In genomic region chr22:24894220-24894975, GRCh38 we compare ENCODE assay signal across 1 cellular context.
TF ChIP-seq lines count a peak whose summit lies in the region.

No MANE protein-coding gene starts in this region.

TF ChIP-seq in HepG2, 621 proteins besides CTCF, POLR2A, EP300 and RAD21 (continued from another document and continues in another):
- TF ChIP-seq PRDM4 (CRISPR knock-in tag; IDR thresholded peaks at IDR 0.05; ENCODE audit: borderline replicate concordance) (no peak), POLR2AphosphoS5 (IDR thresholded peaks at IDR 0.05; ENCODE audit: low read depth, low read length) (no peak), HIVEP1 (CRISPR knock-in tag; IDR thresholded peaks at IDR 0.05) (no peak), UBTF (CRISPR knock-in tag; IDR thresholded peaks at IDR 0.05) (peak; percentile 52), NRL (CRISPR knock-in tag; IDR thresholded peaks at IDR 0.05; ENCODE audit: borderline replicate concordance) (no peak), SOX13 (IDR thresholded peaks at IDR 0.05) (no peak), SOX13 (CRISPR knock-in tag; conservative IDR thresholded peaks at IDR 0.05 in 1 of 2, IDR thresholded peaks at IDR 0.05 in 1 of 2) (peak in 1 of 2 experiments; percentile 53; a peak in 2 of 4 replicates), IRF9 (CRISPR knock-in tag; IDR thresholded peaks at IDR 0.05; ENCODE audit: borderline replicate concordance) (peak; percentile 28; the same call in 1 of the 2 replicates), KDM1A (CRISPR knock-in tag; IDR thresholded peaks at IDR 0.05) (no peak), ZNF850 (CRISPR knock-in tag; conservative IDR thresholded peaks at IDR 0.05) (no peak), ZFP82 (CRISPR knock-in tag; IDR thresholded peaks at IDR 0.05; ENCODE audit: borderline replicate concordance) (no peak), ZNF34 (CRISPR knock-in tag; IDR thresholded peaks at IDR 0.05; ENCODE audit: borderline replicate concordance) (no peak), HNF4A (CRISPR knock-in tag; IDR thresholded peaks at IDR 0.05) (0 out of 2 replicates have a peak, but pooled peaks have one; percentile 12), MIXL1 (CRISPR knock-in tag; IDR thresholded peaks at IDR 0.05) (peak; percentile 48; the same call in 1 of the 2 replicates), ZNF773 (CRISPR knock-in tag; IDR thresholded peaks at IDR 0.05; ENCODE audit: borderline replicate concordance) (no peak), ZFP37 (CRISPR knock-in tag; IDR thresholded peaks at IDR 0.05; ENCODE audit: borderline replicate concordance) (peak; percentile 47; the same call in 1 of the 2 replicates), RFX3 (CRISPR knock-in tag; IDR thresholded peaks at IDR 0.05) (no peak), ZBTB39 (CRISPR knock-in tag; IDR thresholded peaks at IDR 0.05) (no peak), ZNF512 (CRISPR knock-in tag; IDR thresholded peaks at IDR 0.05) (no peak), ZHX1 (CRISPR knock-in tag; IDR thresholded peaks at IDR 0.05; ENCODE audit: low read depth) (no peak), NFYB (CRISPR knock-in tag; IDR thresholded peaks at IDR 0.05) (no peak), ZNF772 (CRISPR knock-in tag; IDR thresholded peaks at IDR 0.05) (peak; percentile 29; the same call in 1 of the 2 replicates), BRF2 (CRISPR knock-in tag; IDR thresholded peaks at IDR 0.05) (no peak), ZSCAN5A (CRISPR knock-in tag; IDR thresholded peaks at IDR 0.05; ENCODE audit: borderline replicate concordance) (no peak), KMT2B (CRISPR knock-in tag; IDR thresholded peaks at IDR 0.05) (peak; percentile 37), ATF5 (CRISPR knock-in tag; IDR thresholded peaks at IDR 0.05; ENCODE audit: low read depth) (no peak), ZNF547 (CRISPR knock-in tag; IDR thresholded peaks at IDR 0.05) (no peak), MEF2D (CRISPR knock-in tag; IDR thresholded peaks at IDR 0.05) (no peak; the same call in 1 of the 2 replicates), ZSCAN22 (CRISPR knock-in tag; IDR thresholded peaks at IDR 0.05) (no peak), DPF2 (CRISPR knock-in tag; IDR thresholded peaks at IDR 0.05; ENCODE audit: borderline replicate concordance, low read depth) (peak; percentile 50; the same call in 1 of the 2 replicates), ZNF883 (CRISPR knock-in tag; IDR thresholded peaks at IDR 0.05; ENCODE audit: not compliant biosample characterization) (no peak), NCOA1 (CRISPR knock-in tag; IDR thresholded peaks at IDR 0.05) (no peak), ZNF414 (CRISPR knock-in tag; IDR thresholded peaks at IDR 0.05) (no peak; the same call in 1 of the 2 replicates), NCOA2 (CRISPR knock-in tag; IDR thresholded peaks at IDR 0.05) (peak; percentile 28; the same call in 1 of the 2 replicates), ZFP1 (CRISPR knock-in tag; IDR thresholded peaks at IDR 0.05) (peak; percentile 47; the same call in 1 of the 2 replicates), JDP2 (CRISPR knock-in tag; IDR thresholded peaks at IDR 0.05; ENCODE audit: borderline replicate concordance) (no peak), ZNF446 (CRISPR knock-in tag; IDR thresholded peaks at IDR 0.05) (no peak), NFIC (IDR thresholded peaks at IDR 0.05; ENCODE audit: low read length) (no peak), ZNF383 (CRISPR knock-in tag; IDR thresholded peaks at IDR 0.05; ENCODE audit: borderline replicate concordance) (no peak), ZIK1 (CRISPR knock-in tag; IDR thresholded peaks at IDR 0.05; ENCODE audit: borderline replicate concordance, low read depth) (no peak), NR1H2 (CRISPR knock-in tag; IDR thresholded peaks at IDR 0.05; ENCODE audit: borderline replicate concordance, low read depth) (no peak), KDM4B (CRISPR knock-in tag; IDR thresholded peaks at IDR 0.05) (0 out of 2 replicates have a peak, but pooled peaks have one; percentile 60), ATRX (CRISPR knock-in tag; IDR thresholded peaks at IDR 0.05; ENCODE audit: borderline replicate concordance) (no peak), PPARG (CRISPR knock-in tag; conservative IDR thresholded peaks at IDR 0.05) (0 out of 2 replicates have a peak, but pooled peaks have one; percentile 31), ZNF24 (IDR thresholded peaks at IDR 0.05) (no peak), DNMT3B (CRISPR knock-in tag; conservative IDR thresholded peaks at IDR 0.05) (0 out of 2 replicates have a peak, but pooled peaks have one; percentile 54), ZNF234 (CRISPR knock-in tag; conservative IDR thresholded peaks at IDR 0.05) (no peak)
